ENCODE assay signal across 8 cellular contexts in genomic region chr11:119727523-119728081, GRCh38. TPM values are rescaled to one million over a fixed set of nuclear protein-coding genes. Genes with fewer than 3 reads are reported as not detected.
DNase-seq lines count a peak whose midpoint lies in the region; ATAC-seq, FAIRE-seq and TF ChIP-seq lines count a peak whose summit lies in the region.

No MANE protein-coding gene starts in this region.

- peaks cover 2% of the 10 kb centered on the region for H3K36me3 Mint-ChIP-seq in T-helper 17 cell (ENCODE audit: low read depth)
- H3K36me3 Mint-ChIP-seq in natural killer cell treated with Interleukin-12 subunit alpha and Interleukin-12 subunit beta and Interleukin-15 and Interleukin-18, amount 100 ng/mL, for 72 hours, result no peaks in the 10 kb centered on the region

- peaks cover 15% of the 10 kb centered on the region for H3K4me1 Mint-ChIP-seq in T-helper 17 cell
- H3K4me1 Mint-ChIP-seq in natural killer cell treated with Interleukin-12 subunit alpha and Interleukin-12 subunit beta and Interleukin-15 and Interleukin-18, amount 100 ng/mL, for 72 hours (ENCODE audit: low read depth in 2 of 2), result peaks cover 8 to 10% of the 10 kb centered on the region in 2 donors

- FAIRE-seq in GM18507 (lab: Jason Lieb, UNC), result no peak

- H3K4me1 ChIP-seq in esophagus (ENCODE audit: control insufficient read depth in 2 of 2, insufficient read depth in 2 of 2, low read length in 1 of 2), result peaks cover 9 to 19% of the 10 kb centered on the region in 2 donors

- peaks cover 14% of the 10 kb centered on the region for H3K27me3 Mint-ChIP-seq in T-helper 17 cell
- H3K27me3 Mint-ChIP-seq in natural killer cell treated with Interleukin-12 subunit alpha and Interleukin-12 subunit beta and Interleukin-15 and Interleukin-18, amount 100 ng/mL, for 72 hours, result peaks cover 17 to 32% of the 10 kb centered on the region in 2 donors

- H3K27ac Mint-ChIP-seq in T-helper 17 cell, result no peak overlapping the region
- no peak overlapping the region for H3K27ac Mint-ChIP-seq in natural killer cell treated with Interleukin-12 subunit alpha and Interleukin-12 subunit beta and Interleukin-15 and Interleukin-18, amount 100 ng/mL, for 72 hours

- TF ChIP-seq CTCF in AG10803 (conservative IDR thresholded peaks at IDR 0.05; ENCODE audit: low read length), result no peak; the same call in 1 of the 2 replicates

- DNase-seq in AG10803 (ENCODE audit: low read depth) (no peak), GM18507 (ENCODE audit: extremely low spot score, insufficient read length, low read depth) (peak; percentile 30), T-helper 17 cell (no peak), A172 (ENCODE audit: low spot score) (no peak)
- no peak for DNase-seq in natural killer cell treated with Interleukin-12 subunit alpha and Interleukin-12 subunit beta and Interleukin-15 and Interleukin-18, amount 100 ng/mL, for 72 hours (ENCODE audit: low spot score)

- H3K9me3 Mint-ChIP-seq in natural killer cell treated with Interleukin-12 subunit alpha and Interleukin-12 subunit beta and Interleukin-15 and Interleukin-18, amount 100 ng/mL, for 72 hours, result no peaks in the 10 kb centered on the region

- peak overlapping the region; percentile 92 to 96 for H3K27ac ChIP-seq in esophagus (ENCODE audit: low read depth in 2 of 2, low read length in 1 of 2)

- no peaks in the 10 kb centered on the region for H3K27me3 ChIP-seq in esophagus (ENCODE audit: control insufficient read depth in 1 of 2, insufficient read depth in 2 of 2, low read length in 2 of 2)

- H3K4me3 Mint-ChIP-seq in T-helper 17 cell, result peak overlapping the region; percentile 95
- peak overlapping the region; percentile 87 for H3K4me3 Mint-ChIP-seq in natural killer cell treated with Interleukin-12 subunit alpha and Interleukin-12 subunit beta and Interleukin-15 and Interleukin-18, amount 100 ng/mL, for 72 hours

- H3K4me3 ChIP-seq in AG10803 (ENCODE audit: low read length) (peak overlapping the region; percentile 67), esophagus (ENCODE audit: low read depth in 1 of 2, low read length in 2 of 2) (peak overlapping the region; percentile 84 to 96)

- H3K9me3 ChIP-seq in T-helper 17 cell (ENCODE audit: control insufficient read depth, low read length, poor library complexity, severe bottlenecking), result no peaks in the 10 kb centered on the region
- H3K9me3 ChIP-seq in esophagus (ENCODE audit: control insufficient read depth in 2 of 2, insufficient read depth in 1 of 2, low read depth in 1 of 2, low read length in 1 of 2), result no peaks in the 10 kb centered on the region

- ATAC-seq in T-helper 17 cell (no peak), GM19351 (IDR thresholded peaks at IDR 0.05; ENCODE audit: unreplicated experiment) (no peak), GM18502 (IDR thresholded peaks at IDR 0.05; ENCODE audit: poor library complexity, unreplicated experiment) (no peak)
- no peak for ATAC-seq in natural killer cell treated with Interleukin-12 subunit alpha and Interleukin-12 subunit beta and Interleukin-15 and Interleukin-18, amount 100 ng/mL, for 72 hours

- peaks cover 0 to 4% of the 10 kb centered on the region in 2 donors for H3K36me3 ChIP-seq in esophagus (ENCODE audit: control insufficient read depth in 2 of 2, insufficient read depth in 2 of 2, low read length in 1 of 2)

- 0 to 1% methylated on average over 36 to 45 of the region's 45 CpGs for WGBS in esophagus, 2 donors

RNA-seq across cellular contexts. Expression of gene NECTIN1, which starts 1.4 kb away (rescaled TPM):
- total RNA-seq in T-helper 17 cell, result 1 to 10 TPM; 5.2 to 5.3 TPM
- polyA plus RNA-seq in esophagus, result 10 to 100 TPM; 79.6 to 89.9 TPM
- total RNA-seq in natural killer cell treated with Interleukin-12 subunit alpha and Interleukin-12 subunit beta and Interleukin-15 and Interleukin-18, amount 100 ng/mL, for 72 hours, result 1 to 10 TPM; 2.3 to 2.6 TPM
- total RNA-seq in A172 (2014; rRNA removed; shearing (Covaris generic)), result 2.9 and 3.0 TPM in 2 replicates
